Comparison of ENCODE assay signal across 24 cellular contexts in genomic region chr12:124851344-124851743, GRCh38.
"Had no signal": no experiment of that assay in that cellular context is flagged by ENCODE, and none has a peak within 500 bp of the region (broad histone marks: within the 10 kb centered on the region; RNA-seq: fewer than 3 reads in every experiment).

No MANE protein-coding gene starts in this region.

- H3K27me3 ChIP-seq: ascending aorta, MG63 had no signal

- H3K4me3 ChIP-seq: ascending aorta, MG63 had no signal

- ATAC-seq: activated CD8-positive, alpha-beta memory T cell treated with anti-CD3 and anti-CD28 coated beads, Interleukin-2, amount 10 ng/mL, durations not matched to agents 7 days and 5 days; T-helper 17 cell had no signal

- H3K4me3 Mint-ChIP-seq: activated CD8-positive, alpha-beta memory T cell treated with anti-CD3 and anti-CD28 coated beads, Interleukin-2, amount 10 ng/mL, durations not matched to agents 7 days and 5 days; activated naive CD4-positive, alpha-beta T cell treated with anti-CD3 and anti-CD28 coated beads, Interleukin-2, amount 50 U/mL, for 24 hours; activated T-cell treated with anti-CD3 and anti-CD28 coated beads, Interleukin-2, amount 50 U/mL, for 24 hours; activated T-helper 1 cell treated with anti-CD3 and anti-CD28 coated beads, Interleukin-12 subunit alpha, Interleukin-12 subunit beta, Interleukin-2, Interleukin-4 antibody, amounts not matched to agents 30 ng/mL and 10 ng/mL and 1 ng/mL, durations not matched to agents 14 hours and 24 hours and 36 hours; T-helper 17 cell; WTC11 had no signal

- DNase-seq: activated CD4-positive, alpha-beta T cell treated with anti-CD3 and anti-CD28 coated beads for 48 hours; activated CD4-positive, alpha-beta T cell treated with anti-CD3 and anti-CD28 coated beads, Interleukin-2, amount 50 U/mL, for 4 hours; activated CD4-positive, CD25-positive, alpha-beta regulatory T cell treated with anti-CD3 and anti-CD28 coated beads, Interleukin-2, amount 50 U/mL, for 72 hours; activated CD8-positive, alpha-beta memory T cell treated with anti-CD3 and anti-CD28 coated beads, Interleukin-2, amount 10 ng/mL, durations not matched to agents 7 days and 5 days; activated effector memory CD4-positive, alpha-beta T cell treated with Interleukin-2 at 50 U/mL for 16 hours; activated naive CD4-positive, alpha-beta T cell; activated T-cell treated with anti-CD3 and anti-CD28 coated beads, Interleukin-2, amount 50 U/mL, for 24 hours; amniotic stem cell; MG63; MV-4-11; NCI-H1092 treated with DMSO at 0.1 percent for 48 hours; NCI-H1436; NCI-H1694 treated with DMSO at 0.1 percent for 48 hours; NCI-H2029 treated with DMSO at 0.1 percent for 48 hours; NCI-H345; NCI-H510A; NCI-H526 treated with DMSO at 0.1 percent for 48 hours; SIG-M5; T-helper 17 cell; T-helper 9 cell had no signal

- H3K9me3 ChIP-seq: ascending aorta, MG63 had no signal

- H3K36me3 ChIP-seq: ascending aorta, MG63 had no signal

- H3K27ac Mint-ChIP-seq: activated CD8-positive, alpha-beta memory T cell treated with anti-CD3 and anti-CD28 coated beads, Interleukin-2, amount 10 ng/mL, durations not matched to agents 7 days and 5 days; activated naive CD4-positive, alpha-beta T cell treated with anti-CD3 and anti-CD28 coated beads, Interleukin-2, amount 50 U/mL, for 24 hours; activated T-cell treated with anti-CD3 and anti-CD28 coated beads, Interleukin-2, amount 50 U/mL, for 24 hours; activated T-helper 1 cell treated with anti-CD3 and anti-CD28 coated beads, Interleukin-12 subunit alpha, Interleukin-12 subunit beta, Interleukin-2, Interleukin-4 antibody, amounts not matched to agents 30 ng/mL and 10 ng/mL and 1 ng/mL, durations not matched to agents 14 hours and 24 hours and 36 hours; T-helper 17 cell had no signal

- H3K27ac ChIP-seq: ascending aorta had no signal

- H3K9me3 Mint-ChIP-seq: activated naive CD4-positive, alpha-beta T cell treated with anti-CD3 and anti-CD28 coated beads, Interleukin-2, amount 50 U/mL, for 24 hours; activated T-cell treated with anti-CD3 and anti-CD28 coated beads, Interleukin-2, amount 50 U/mL, for 24 hours; activated T-helper 1 cell treated with anti-CD3 and anti-CD28 coated beads, Interleukin-12 subunit alpha, Interleukin-12 subunit beta, Interleukin-2, Interleukin-4 antibody, amounts not matched to agents 30 ng/mL and 10 ng/mL and 1 ng/mL, durations not matched to agents 14 hours and 24 hours and 36 hours had no signal

- H3K27me3 Mint-ChIP-seq: activated CD8-positive, alpha-beta memory T cell treated with anti-CD3 and anti-CD28 coated beads, Interleukin-2, amount 10 ng/mL, durations not matched to agents 7 days and 5 days; activated naive CD4-positive, alpha-beta T cell treated with anti-CD3 and anti-CD28 coated beads, Interleukin-2, amount 50 U/mL, for 24 hours; activated T-cell treated with anti-CD3 and anti-CD28 coated beads, Interleukin-2, amount 50 U/mL, for 24 hours had no signal

- H3K36me3 Mint-ChIP-seq: activated CD8-positive, alpha-beta memory T cell treated with anti-CD3 and anti-CD28 coated beads, Interleukin-2, amount 10 ng/mL, durations not matched to agents 7 days and 5 days; activated naive CD4-positive, alpha-beta T cell treated with anti-CD3 and anti-CD28 coated beads, Interleukin-2, amount 50 U/mL, for 24 hours had no signal
